In genomic region chr16:70159355-70160348, GRCh38 we compare ENCODE assay signal across 2 cellular contexts.
TF ChIP-seq lines count a peak whose summit lies in the region.

No MANE protein-coding gene starts in this region.

TF ChIP-seq in HEK293T, 16 proteins besides CTCF, POLR2A, EP300 and RAD21:
- TF ChIP-seq SP1 (IDR thresholded peaks at IDR 0.05) = no peak

TF ChIP-seq in K562, 482 proteins besides CTCF, POLR2A, EP300 and RAD21:
- TF ChIP-seq ARID3B (CRISPR knock-in tag; IDR thresholded peaks at IDR 0.05; ENCODE audit: borderline replicate concordance) (no peak), ZNF263 (CRISPR knock-in tag; IDR thresholded peaks at IDR 0.05; ENCODE audit: borderline replicate concordance) (no peak), NR3C1 (CRISPR knock-in tag; IDR thresholded peaks at IDR 0.05) (no peak), POLR2AphosphoS5 (IDR thresholded peaks at IDR 0.05; ENCODE audit: control insufficient read depth, insufficient read depth, low read depth, low read length) (peak; percentile 36; the same call in 1 of the 2 replicates), ZSCAN32 (CRISPR knock-in tag; IDR thresholded peaks at IDR 0.05) (no peak)
TF ChIP-seq in K562: peak in this region for 1.
